14 cellular contexts compared by ENCODE assay signal in the genomic region with DNA sequence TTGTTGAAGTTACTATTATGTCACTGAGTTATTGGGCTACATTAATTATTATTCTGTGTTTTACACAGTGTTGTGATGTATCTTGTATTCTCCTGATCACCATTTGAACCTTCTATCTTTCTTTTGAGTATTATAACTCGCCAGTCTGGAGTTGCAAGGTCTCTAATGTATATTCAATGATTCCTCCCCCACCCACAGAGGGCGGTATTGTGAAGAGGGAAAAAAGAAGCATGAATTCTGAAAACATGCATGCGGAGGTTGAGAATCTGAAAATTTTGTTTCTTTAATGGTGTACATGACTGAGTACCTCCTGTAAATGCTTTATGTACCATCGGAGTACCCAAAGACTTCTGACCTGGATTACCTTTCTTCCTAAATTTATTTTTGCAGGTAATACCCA.
DNase-seq lines count a peak whose midpoint lies in the region; ATAC-seq, FAIRE-seq and TF ChIP-seq lines count a peak whose summit lies in the region.
"Had no signal": no experiment of that assay in that cellular context is flagged by ENCODE, and none has a peak within 500 bp of the region (broad histone marks: within the 10 kb centered on the region; RNA-seq: fewer than 3 reads in every experiment).

No MANE protein-coding gene starts in this region.

- no peaks in the 10 kb centered on the region for H3K9me3 ChIP-seq in A673 (ENCODE audit: low read depth, low read length, poor library complexity, severe bottlenecking)

- intact Hi-C loops in A673 (cut with micrococcal nuclease; ENCODE audit: unreplicated experiment): no loop called here

- no peak for TF ChIP-seq POLR2A in erythroblast (IDR thresholded peaks at IDR 0.05; ENCODE audit: low read length)

- FAIRE-seq in HTR-8/SVneo (lab: Jason Lieb, UNC) (no peak), urothelium cell line (lab: Jason Lieb, UNC) (no peak)
- FAIRE-seq: GM18507 had no signal

- peak; percentile 11 for DNase-seq in A673 (ENCODE audit: low spot score)
- DNase-seq in GM06990 (ENCODE audit: extremely low read depth, insufficient read length): no peak
- DNase-seq in NCI-H69 (lab: John Stamatoyannopoulos, UW): peak; percentile 38
- DNase-seq in erythroblast (lab: John Stamatoyannopoulos, UW): peak; percentile 5 to 34
- no peak for DNase-seq in HTR-8/SVneo (ENCODE audit: insufficient read length, low spot score)
- DNase-seq in urothelium cell line (ENCODE audit: low spot score): no peak
- DNase-seq: hippocampal formation; NCI-H2081 treated with DMSO at 0.1 percent for 48 hours; SHP77; stimulated activated naive CD4-positive, alpha-beta T cell had no signal

- H3K4me3 ChIP-seq in A673 (ENCODE audit: low read depth, low read length, poor library complexity, severe bottlenecking): no peak overlapping the region
- no peak overlapping the region for H3K4me3 ChIP-seq in GM06990 (replicated peaks; ENCODE audit: low read depth, low read length)

- BruUV-seq in A673 (replicated peaks; lab: Mats Ljungman, UMichigan): no TSS peak

- H3K27me3 ChIP-seq in A673 (replicated peaks; ENCODE audit: insufficient read depth, low read depth, low read length, poor library complexity): no peaks in the 10 kb centered on the region
- no peaks in the 10 kb centered on the region for H3K27me3 ChIP-seq in GM06990 (replicated peaks; ENCODE audit: control insufficient read depth, insufficient read depth, low read length)

- no peak for ATAC-seq in GM18861 (IDR thresholded peaks at IDR 0.05; ENCODE audit: unreplicated experiment)
- no peak for ATAC-seq in HG02623 (IDR thresholded peaks at IDR 0.05; ENCODE audit: unreplicated experiment)
- ATAC-seq: WTC11 had no signal

- POLR2A ChIA-PET in A673 (lab: Charles Lee; ENCODE audit: low non-redundant PET): no interaction called here

- H3K27ac ChIP-seq in A673 (ENCODE audit: low read depth, low read length, poor library complexity, severe bottlenecking): no peak overlapping the region

- H3K4me1 ChIP-seq in A673 (ENCODE audit: insufficient read depth, low read length, poor library complexity, severe bottlenecking): no peaks in the 10 kb centered on the region

- H3K36me3 ChIP-seq in A673 (ENCODE audit: insufficient read depth, low read length, poor library complexity, severe bottlenecking) (no peaks in the 10 kb centered on the region), GM06990 (ENCODE audit: control insufficient read depth, insufficient read depth, low read length) (no peaks in the 10 kb centered on the region)

- no peak for TF ChIP-seq CTCF in A673 (conservative IDR thresholded peaks at IDR 0.05; ENCODE audit: low read depth, low read length)
- peak; percentile 42 for TF ChIP-seq CTCF in GM06990 (IDR thresholded peaks at IDR 0.05; ENCODE audit: insufficient read depth, low read length, poor library complexity, severe bottlenecking)

- CTCF ChIA-PET in A673 (lab: Charles Lee): no interaction called here

Comparison
In these comparisons a context has a peak if more than half of its experiments do, and no peak if none do; other contexts are left out.
1. DNase-seq: peak in A673 (single experiment), NCI-H69 (single experiment) and erythroblast (2 of 2); none in GM06990 (single experiment), HTR-8/SVneo (single experiment) and urothelium cell line (single experiment).